ENCODE assay signal across 22 cellular contexts in the genomic region with DNA sequence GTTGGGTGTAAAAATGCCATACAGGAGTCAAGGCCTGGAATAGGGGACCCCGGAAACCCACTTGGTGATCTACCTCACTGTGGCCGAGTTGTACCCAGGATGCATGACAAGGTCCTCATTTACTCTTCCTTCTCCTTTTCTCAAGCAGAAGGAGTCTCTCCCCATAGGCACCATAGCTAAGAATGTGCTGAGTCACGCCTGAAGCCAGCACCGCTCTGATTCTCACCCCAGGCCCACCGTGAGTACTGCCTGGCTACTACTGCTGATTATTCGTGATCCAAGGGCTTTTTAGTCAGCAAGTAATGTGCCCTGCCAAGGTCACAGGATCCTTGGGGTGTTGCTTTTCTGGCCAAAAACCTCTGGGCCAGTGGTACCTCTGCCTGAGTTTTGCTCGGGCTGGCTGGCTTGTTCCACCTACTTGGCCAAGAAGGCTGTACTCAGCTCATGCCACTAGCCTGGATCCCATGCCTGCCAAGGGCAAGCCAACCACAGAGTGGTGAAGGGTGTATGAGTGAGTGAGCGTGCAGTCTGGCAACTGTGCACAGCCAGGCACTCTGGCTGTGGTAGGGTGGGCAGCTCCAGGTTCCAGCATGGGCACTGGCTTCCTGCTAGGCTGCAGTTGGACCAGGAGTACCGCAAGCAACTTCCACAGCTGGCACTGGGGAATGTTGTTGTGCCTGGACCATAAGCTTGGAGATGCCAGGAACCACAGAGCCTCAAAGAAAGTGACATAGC.
DNase-seq lines count a peak whose midpoint lies in the region; ATAC-seq, FAIRE-seq and TF ChIP-seq lines count a peak whose summit lies in the region.
"Had no signal": no experiment of that assay in that cellular context is flagged by ENCODE, and none has a peak within 500 bp of the region (broad histone marks: within the 10 kb centered on the region; RNA-seq: fewer than 3 reads in every experiment).

No MANE protein-coding gene starts in this region.

- H3K9ac ChIP-seq in HepG2 (ENCODE audit: insufficient read depth, low read depth, low read length): no peak overlapping the region
- H3K9ac ChIP-seq in neural progenitor cell: no peak overlapping the region

- peaks cover 21% of the 10 kb centered on the region for H3K9me3 Mint-ChIP-seq in activated CD8-positive, alpha-beta T cell treated with anti-CD3 and anti-CD28 coated beads for 36 hours
- H3K9me3 Mint-ChIP-seq in stimulated activated naive B cell treated with anti-CD40 and anti-IgM and Interleukin-4, amounts not matched to agents 10 μg/mL and 1 μg/mL and 100 μg/mL, for 72 hours: peaks cover 0 to 4% of the 10 kb centered on the region in 2 donors
- H3K9me3 Mint-ChIP-seq in neural progenitor cell: no peaks in the 10 kb centered on the region
- H3K9me3 Mint-ChIP-seq: brain had no signal

- TF ChIP-seq CTCF in HepG2 (CRISPR knock-in tag; IDR thresholded peaks at IDR 0.05) (no peak), neural progenitor cell (IDR thresholded peaks at IDR 0.05) (no peak)
- no peak for TF ChIP-seq CTCF in activated CD8-positive, alpha-beta T cell treated with anti-CD3 and anti-CD28 coated beads for 36 hours (IDR thresholded peaks at IDR 0.05)

- FAIRE-seq in HepG2 (lab: Jason Lieb, UNC): no peak
- FAIRE-seq: frontal cortex, GM12878 had no signal

- H3K36me3 ChIP-seq in HepG2 (replicated peaks in 1 of 2; ENCODE audit: control insufficient read depth in 1 of 2, insufficient read depth in 2 of 2, low read length in 2 of 2) (no peaks in the 10 kb centered on the region), neural progenitor cell (no peaks in the 10 kb centered on the region)
- H3K36me3 ChIP-seq: left ventricle myocardium inferior had no signal

- no peaks in the 10 kb centered on the region for H3K4me1 ChIP-seq in HepG2 (ENCODE audit: insufficient read depth, low read length)
- H3K4me1 ChIP-seq in neural progenitor cell: no peaks in the 10 kb centered on the region
- H3K4me1 ChIP-seq: left ventricle myocardium inferior had no signal

- H3K9me3 ChIP-seq in HepG2 (ENCODE audit: low read length) (peaks cover 33% of the 10 kb centered on the region), neural progenitor cell (ENCODE audit: low read depth) (no peaks in the 10 kb centered on the region)
- H3K9me3 ChIP-seq: left ventricle myocardium inferior had no signal

- H3K27me3 ChIP-seq in HepG2 (ENCODE audit: control insufficient read depth in 1 of 2, insufficient read depth in 2 of 2, low read length in 2 of 2) (no peaks in the 10 kb centered on the region), neural progenitor cell (no peaks in the 10 kb centered on the region)

- H3K4me1 Mint-ChIP-seq in activated CD8-positive, alpha-beta T cell treated with anti-CD3 and anti-CD28 coated beads for 36 hours (ENCODE audit: low read depth): no peaks in the 10 kb centered on the region
- no peaks in the 10 kb centered on the region for H3K4me1 Mint-ChIP-seq in stimulated activated naive B cell treated with anti-CD40 and anti-IgM and Interleukin-4, amounts not matched to agents 10 μg/mL and 1 μg/mL and 100 μg/mL, for 72 hours
- no peaks in the 10 kb centered on the region for H3K4me1 Mint-ChIP-seq in neural progenitor cell
- H3K4me1 Mint-ChIP-seq: brain had no signal

- DNase-seq in EL (peak; percentile 41), M059J (ENCODE audit: low read depth) (peak; percentile 71), SKM-1 (lab: John Stamatoyannopoulos, UW; ENCODE audit: unreplicated experiment) (peak; percentile 31), HepG2 (ENCODE audit: low spot score) (no peak), NCI-H2029 (lab: John Stamatoyannopoulos, UW) (no peak), neural progenitor cell (ENCODE audit: low spot score) (no peak)
- DNase-seq in activated CD8-positive, alpha-beta T cell treated with anti-CD3 and anti-CD28 coated beads for 36 hours: no peak
- no peak for DNase-seq in stimulated activated naive B cell treated with anti-CD40 and anti-IgM and Interleukin-4, amounts not matched to agents 10 μg/mL and 1 μg/mL and 100 μg/mL, for 72 hours
- DNase-seq: activated CD4-positive, alpha-beta memory T cell treated with anti-CD3 and anti-CD28 coated beads for 36 hours; activated T-cell treated with anti-CD3 and anti-CD28 coated beads, Interleukin-2, amount 50 U/mL, for 4 hours; cortex of kidney; left ventricle myocardium inferior; NCI-H1694 treated with DMSO at 0.1 percent for 48 hours; NCI-H446 treated with DMSO at 0.1 percent for 48 hours; SW 1271 had no signal

- POLR2A ChIA-PET in HepG2 (lab: Yijun Ruan, JAX): no interaction called here
- POLR2A ChIA-PET in activated CD8-positive, alpha-beta T cell treated with anti-CD3 and anti-CD28 coated beads for 36 hours (lab: Charles Lee): no interaction called here

- H3K79me2 ChIP-seq in HepG2 (ENCODE audit: insufficient read depth, low read length) (no peaks in the 10 kb centered on the region), neural progenitor cell (ENCODE audit: low read depth) (no peaks in the 10 kb centered on the region)

- no peaks in the 10 kb centered on the region for H3K36me3 Mint-ChIP-seq in activated CD8-positive, alpha-beta T cell treated with anti-CD3 and anti-CD28 coated beads for 36 hours (ENCODE audit: low read depth)
- H3K36me3 Mint-ChIP-seq in stimulated activated naive B cell treated with anti-CD40 and anti-IgM and Interleukin-4, amounts not matched to agents 10 μg/mL and 1 μg/mL and 100 μg/mL, for 72 hours: no peaks in the 10 kb centered on the region
- H3K36me3 Mint-ChIP-seq in neural progenitor cell: no peaks in the 10 kb centered on the region
- H3K36me3 Mint-ChIP-seq: brain had no signal

- WGBS in HepG2 (ENCODE audit: low lambda C conversion rate): 22% methylated on average over 9 of the region's 9 CpGs

- H2AFZ ChIP-seq in HepG2 (ENCODE audit: low read length) (no peak overlapping the region), neural progenitor cell (replicated peaks) (no peak overlapping the region)

- no peak for TF ChIP-seq POLR2A in HepG2 (IDR thresholded peaks at IDR 0.05; ENCODE audit: insufficient read depth in 1 of 2, low read depth in 2 of 2, low read length in 2 of 2)

- in situ Hi-C loops in HepG2 (cut with HindIII; ENCODE audit: extremely low pct_ligation_motif_present, low pct_unique_long_range_greater_than_20kb): no loop called here

- ATAC-seq in HepG2: no peak; the same call in 2 of the 3 replicates
- ATAC-seq in activated CD8-positive, alpha-beta T cell treated with anti-CD3 and anti-CD28 coated beads for 36 hours: no peak
- no peak for ATAC-seq in stimulated activated naive B cell treated with anti-CD40 and anti-IgM and Interleukin-4, amounts not matched to agents 10 μg/mL and 1 μg/mL and 100 μg/mL, for 72 hours (replicated peaks)
- ATAC-seq: activated naive CD4-positive, alpha-beta T cell treated with anti-CD3 and anti-CD28 coated beads, Interleukin-2, amount 50 U/mL, for 72 hours; activated T-cell treated with anti-CD3 and anti-CD28 coated beads, Interleukin-2, amount 50 U/mL, for 4 hours; GM12878; Panc1; sciatic nerve had no signal

- H3K27ac Mint-ChIP-seq in activated CD8-positive, alpha-beta T cell treated with anti-CD3 and anti-CD28 coated beads for 36 hours: no peak overlapping the region
- H3K27ac Mint-ChIP-seq in stimulated activated naive B cell treated with anti-CD40 and anti-IgM and Interleukin-4, amounts not matched to agents 10 μg/mL and 1 μg/mL and 100 μg/mL, for 72 hours: no peak overlapping the region
- H3K27ac Mint-ChIP-seq in neural progenitor cell: no peak overlapping the region
- H3K27ac Mint-ChIP-seq: activated CD4-positive, alpha-beta memory T cell treated with anti-CD3 and anti-CD28 coated beads for 36 hours; brain had no signal

- no peak overlapping the region for H3K27ac ChIP-seq in HepG2 (ENCODE audit: extremely low read length, insufficient read depth, low read length)
- no peak overlapping the region for H3K27ac ChIP-seq in neural progenitor cell
- H3K27ac ChIP-seq: left ventricle myocardium inferior, VCaP had no signal

- CTCF ChIA-PET in HepG2 (lab: Yijun Ruan, JAX; ENCODE audit: low intra/inter-chr PET ratio, low total read pairs): no interaction called here
- CTCF ChIA-PET in activated CD8-positive, alpha-beta T cell treated with anti-CD3 and anti-CD28 coated beads for 36 hours (lab: Charles Lee): no interaction called here

- H3K4me3 ChIP-seq in HepG2 (replicated peaks in 1 of 3; ENCODE audit: insufficient read depth in 1 of 3, low read depth in 2 of 3, low read length in 3 of 3) (no peak overlapping the region), neural progenitor cell (no peak overlapping the region)
- H3K4me3 ChIP-seq: GM12878, left ventricle myocardium inferior had no signal

- H4K20me1 ChIP-seq in HepG2 (ENCODE audit: insufficient read depth, low read length): no peaks in the 10 kb centered on the region
- no peaks in the 10 kb centered on the region for H4K20me1 ChIP-seq in neural progenitor cell (ENCODE audit: low read depth)

- no peaks in the 10 kb centered on the region for H3K27me3 Mint-ChIP-seq in activated CD8-positive, alpha-beta T cell treated with anti-CD3 and anti-CD28 coated beads for 36 hours
- no peaks in the 10 kb centered on the region for H3K27me3 Mint-ChIP-seq in stimulated activated naive B cell treated with anti-CD40 and anti-IgM and Interleukin-4, amounts not matched to agents 10 μg/mL and 1 μg/mL and 100 μg/mL, for 72 hours
- no peaks in the 10 kb centered on the region for H3K27me3 Mint-ChIP-seq in neural progenitor cell (ENCODE audit: insufficient read depth, low read depth)
- H3K27me3 Mint-ChIP-seq: activated CD4-positive, alpha-beta memory T cell treated with anti-CD3 and anti-CD28 coated beads for 36 hours; brain had no signal

- no peak overlapping the region for H3K4me2 ChIP-seq in HepG2 (ENCODE audit: low read depth, low read length)
- no peak overlapping the region for H3K4me2 ChIP-seq in neural progenitor cell

- no TSS peak for BruUV-seq in HepG2 (replicated peaks; lab: Mats Ljungman, UMichigan)

- no peak overlapping the region for H3K4me3 Mint-ChIP-seq in activated CD8-positive, alpha-beta T cell treated with anti-CD3 and anti-CD28 coated beads for 36 hours
- H3K4me3 Mint-ChIP-seq in stimulated activated naive B cell treated with anti-CD40 and anti-IgM and Interleukin-4, amounts not matched to agents 10 μg/mL and 1 μg/mL and 100 μg/mL, for 72 hours: no peak overlapping the region
- no peak overlapping the region for H3K4me3 Mint-ChIP-seq in neural progenitor cell
- H3K4me3 Mint-ChIP-seq: activated CD4-positive, alpha-beta memory T cell treated with anti-CD3 and anti-CD28 coated beads for 36 hours; activated T-cell treated with anti-CD3 and anti-CD28 coated beads, Interleukin-2, amount 50 U/mL, for 4 hours; brain had no signal

- no peaks in the 10 kb centered on the region for H3F3A ChIP-seq in neural progenitor cell (ENCODE audit: low read depth)

- TF ChIP-seq RAD21 in HepG2 (CRISPR knock-in tag; IDR thresholded peaks at IDR 0.05): no peak

- intact Hi-C loops in HepG2 (cut with micrococcal nuclease; ENCODE audit: unreplicated experiment): no loop called here
- intact Hi-C loops in activated CD8-positive, alpha-beta T cell treated with anti-CD3 and anti-CD28 coated beads for 36 hours (cut with micrococcal nuclease): no loop called here

- TF ChIP-seq EP300 in HepG2 (IDR thresholded peaks at IDR 0.05; ENCODE audit: low read depth in 2 of 2, low read length in 2 of 2): no peak
- no peak for TF ChIP-seq EP300 in HepG2 (CRISPR knock-in tag; IDR thresholded peaks at IDR 0.05; ENCODE audit: borderline replicate concordance)

TF ChIP-seq in HepG2, 621 proteins besides CTCF, POLR2A, EP300 and RAD21 (continues in another document):
- TF ChIP-seq ZNF121 (CRISPR knock-in tag; IDR thresholded peaks at IDR 0.05): no peak

Comparison
In these comparisons a context has a peak if more than half of its experiments do, and no peak if none do; other contexts are left out.
1. DNase-seq: peak in EL (single experiment), M059J (single experiment) and SKM-1 (single experiment); none in HepG2 (single experiment), NCI-H2029 (single experiment), activated CD8-positive, alpha-beta T cell treated with anti-CD3 and anti-CD28 coated beads for 36 hours (single experiment), stimulated activated naive B cell treated with anti-CD40 and anti-IgM and Interleukin-4, amounts not matched to agents 10 μg/mL and 1 μg/mL and 100 μg/mL, for 72 hours (single experiment) and neural progenitor cell (single experiment).